Comparison of ENCODE assay signal across 3 cellular contexts in the genomic region with DNA sequence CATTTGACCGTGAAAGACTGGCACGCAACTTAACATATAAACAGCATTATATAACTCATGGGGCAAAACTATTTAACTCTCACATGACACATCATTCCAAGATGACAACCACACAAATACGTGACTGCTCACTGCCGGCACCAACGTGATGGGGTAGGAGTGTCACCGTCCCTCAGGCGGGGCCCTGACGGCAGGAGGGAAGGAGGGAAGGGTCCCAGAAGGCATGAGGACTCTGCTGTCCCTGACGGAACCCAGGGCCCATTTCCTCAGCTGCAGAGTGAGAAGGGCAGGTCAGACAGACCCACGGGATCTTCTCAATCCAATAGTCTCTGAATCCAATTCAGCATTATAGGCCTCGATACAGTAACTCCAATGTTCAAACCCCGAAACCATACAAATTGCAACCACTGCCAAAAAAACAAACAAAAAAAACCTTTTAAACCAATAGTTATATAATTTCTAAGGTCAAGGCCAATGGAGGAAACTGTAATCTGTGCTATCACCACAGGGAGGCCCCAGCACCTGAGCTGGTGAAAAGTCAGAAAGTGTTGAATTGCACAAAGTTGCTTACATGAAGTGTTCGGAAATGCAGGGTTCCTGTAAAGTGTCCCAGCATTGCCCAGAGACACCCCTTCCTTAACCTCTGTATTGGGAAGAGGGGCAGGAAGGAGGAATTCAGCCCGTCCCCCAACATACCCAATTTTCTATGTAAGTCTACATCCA.
TF ChIP-seq lines count a peak whose summit lies in the region.

No MANE protein-coding gene starts in this region.

TF ChIP-seq in HCT116, 20 proteins besides CTCF, POLR2A, EP300 and RAD21 (continued from another document):
- TF ChIP-seq SIN3A (IDR thresholded peaks at IDR 0.05; ENCODE audit: low read depth) (no peak), EZH2 (IDR thresholded peaks at IDR 0.05) (no peak), TCF7L2 (IDR thresholded peaks at IDR 0.05; ENCODE audit: borderline replicate concordance, extremely low read depth, insufficient read depth, insufficient read length) (no peak), ZFX (IDR thresholded peaks at IDR 0.05) (no peak), JUND (IDR thresholded peaks at IDR 0.05) (no peak), SP1 (IDR thresholded peaks at IDR 0.05; ENCODE audit: low read depth) (no peak), CBX3 (IDR thresholded peaks at IDR 0.05; ENCODE audit: low read depth) (no peak), ELF1 (IDR thresholded peaks at IDR 0.05; ENCODE audit: borderline replicate concordance, low read depth) (no peak)

TF ChIP-seq in liver, 16 proteins besides CTCF, POLR2A, EP300 and RAD21:
- TF ChIP-seq, protein P1, sequence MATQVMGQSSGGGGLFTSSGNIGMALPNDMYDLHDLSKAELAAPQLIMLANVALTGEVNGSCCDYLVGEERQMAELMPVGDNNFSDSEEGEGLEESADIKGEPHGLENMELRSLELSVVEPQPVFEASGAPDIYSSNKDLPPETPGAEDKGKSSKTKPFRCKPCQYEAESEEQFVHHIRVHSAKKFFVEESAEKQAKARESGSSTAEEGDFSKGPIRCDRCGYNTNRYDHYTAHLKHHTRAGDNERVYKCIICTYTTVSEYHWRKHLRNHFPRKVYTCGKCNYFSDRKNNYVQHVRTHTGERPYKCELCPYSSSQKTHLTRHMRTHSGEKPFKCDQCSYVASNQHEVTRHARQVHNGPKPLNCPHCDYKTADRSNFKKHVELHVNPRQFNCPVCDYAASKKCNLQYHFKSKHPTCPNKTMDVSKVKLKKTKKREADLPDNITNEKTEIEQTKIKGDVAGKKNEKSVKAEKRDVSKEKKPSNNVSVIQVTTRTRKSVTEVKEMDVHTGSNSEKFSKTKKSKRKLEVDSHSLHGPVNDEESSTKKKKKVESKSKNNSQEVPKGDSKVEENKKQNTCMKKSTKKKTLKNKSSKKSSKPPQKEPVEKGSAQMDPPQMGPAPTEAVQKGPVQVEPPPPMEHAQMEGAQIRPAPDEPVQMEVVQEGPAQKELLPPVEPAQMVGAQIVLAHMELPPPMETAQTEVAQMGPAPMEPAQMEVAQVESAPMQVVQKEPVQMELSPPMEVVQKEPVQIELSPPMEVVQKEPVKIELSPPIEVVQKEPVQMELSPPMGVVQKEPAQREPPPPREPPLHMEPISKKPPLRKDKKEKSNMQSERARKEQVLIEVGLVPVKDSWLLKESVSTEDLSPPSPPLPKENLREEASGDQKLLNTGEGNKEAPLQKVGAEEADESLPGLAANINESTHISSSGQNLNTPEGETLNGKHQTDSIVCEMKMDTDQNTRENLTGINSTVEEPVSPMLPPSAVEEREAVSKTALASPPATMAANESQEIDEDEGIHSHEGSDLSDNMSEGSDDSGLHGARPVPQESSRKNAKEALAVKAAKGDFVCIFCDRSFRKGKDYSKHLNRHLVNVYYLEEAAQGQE (IDR thresholded peaks at IDR 0.05) = no peak
- no peak for TF ChIP-seq EGR1 (IDR thresholded peaks at IDR 0.05; ENCODE audit: low read depth in 2 of 2)
- peak; percentile 57 to 81 for TF ChIP-seq RXRA (IDR thresholded peaks at IDR 0.05)
- TF ChIP-seq NR2F2 (IDR thresholded peaks at IDR 0.05) = peak; percentile 81
- TF ChIP-seq, protein P2, sequence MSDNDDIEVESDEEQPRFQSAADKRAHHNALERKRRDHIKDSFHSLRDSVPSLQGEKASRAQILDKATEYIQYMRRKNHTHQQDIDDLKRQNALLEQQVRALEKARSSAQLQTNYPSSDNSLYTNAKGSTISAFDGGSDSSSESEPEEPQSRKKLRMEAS (IDR thresholded peaks at IDR 0.05) = no peak
- TF ChIP-seq, protein P3, sequence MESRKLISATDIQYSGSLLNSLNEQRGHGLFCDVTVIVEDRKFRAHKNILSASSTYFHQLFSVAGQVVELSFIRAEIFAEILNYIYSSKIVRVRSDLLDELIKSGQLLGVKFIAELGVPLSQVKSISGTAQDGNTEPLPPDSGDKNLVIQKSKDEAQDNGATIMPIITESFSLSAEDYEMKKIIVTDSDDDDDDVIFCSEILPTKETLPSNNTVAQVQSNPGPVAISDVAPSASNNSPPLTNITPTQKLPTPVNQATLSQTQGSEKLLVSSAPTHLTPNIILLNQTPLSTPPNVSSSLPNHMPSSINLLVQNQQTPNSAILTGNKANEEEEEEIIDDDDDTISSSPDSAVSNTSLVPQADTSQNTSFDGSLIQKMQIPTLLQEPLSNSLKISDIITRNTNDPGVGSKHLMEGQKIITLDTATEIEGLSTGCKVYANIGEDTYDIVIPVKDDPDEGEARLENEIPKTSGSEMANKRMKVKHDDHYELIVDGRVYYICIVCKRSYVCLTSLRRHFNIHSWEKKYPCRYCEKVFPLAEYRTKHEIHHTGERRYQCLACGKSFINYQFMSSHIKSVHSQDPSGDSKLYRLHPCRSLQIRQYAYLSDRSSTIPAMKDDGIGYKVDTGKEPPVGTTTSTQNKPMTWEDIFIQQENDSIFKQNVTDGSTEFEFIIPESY (IDR thresholded peaks at IDR 0.05) = no peak
- TF ChIP-seq HNF4A (conservative IDR thresholded peaks at IDR 0.05) = peak; percentile 33 to 57
- TF ChIP-seq SP1 (IDR thresholded peaks at IDR 0.05) = peak; percentile 12
- TF ChIP-seq HNF4G (IDR thresholded peaks at IDR 0.05) = no peak
- no peak for TF ChIP-seq TAF1 (conservative IDR thresholded peaks at IDR 0.05)
- TF ChIP-seq YY1 (IDR thresholded peaks at IDR 0.05) = no peak

TF ChIP-seq in HEK293T, 16 proteins besides CTCF, POLR2A, EP300 and RAD21 (continued from another document):
- no peak for TF ChIP-seq FOXM1 (IDR thresholded peaks at IDR 0.05; ENCODE audit: borderline replicate concordance)
- no peak for TF ChIP-seq LEF1 (IDR thresholded peaks at IDR 0.05; ENCODE audit: borderline replicate concordance)
- no peak for TF ChIP-seq CTBP1 (IDR thresholded peaks at IDR 0.05; ENCODE audit: borderline replicate concordance)
- TF ChIP-seq SUZ12 (IDR thresholded peaks at IDR 0.05) = no peak
- no peak for TF ChIP-seq NFRKB (IDR thresholded peaks at IDR 0.05)
- no peak for TF ChIP-seq TARDBP (IDR thresholded peaks at IDR 0.05)
- no peak for TF ChIP-seq BHLHE40 (IDR thresholded peaks at IDR 0.05; ENCODE audit: borderline replicate concordance)
- no peak for TF ChIP-seq ARNT (IDR thresholded peaks at IDR 0.05)
